In genomic region chr6:15247214-15247749, GRCh38 we compare ENCODE assay signal across 9 cellular contexts. TPM values are rescaled to one million over a fixed set of nuclear protein-coding genes. Genes with fewer than 3 reads are reported as not detected.
DNase-seq lines count a peak whose midpoint lies in the region; ATAC-seq, FAIRE-seq and TF ChIP-seq lines count a peak whose summit lies in the region.
"Had no signal": no experiment of that assay in that cellular context is flagged by ENCODE, and none has a peak within 500 bp of the region (broad histone marks: within the 10 kb centered on the region; RNA-seq: fewer than 3 reads in every experiment).

No MANE protein-coding gene starts in this region.

- TF ChIP-seq CTCF in SU-DHL-6 (IDR thresholded peaks at IDR 0.05; ENCODE audit: insufficient read depth, low read length, poor library complexity, severe bottlenecking) (no peak), fibroblast of the aortic adventitia (IDR thresholded peaks at IDR 0.05; ENCODE audit: insufficient read depth, low read length) (no peak)

- no peaks in the 10 kb centered on the region for H3K27me3 ChIP-seq in SU-DHL-6 (ENCODE audit: low read length)

- H3K4me2 ChIP-seq in SU-DHL-6 (ENCODE audit: low read depth, low read length, poor library complexity, severe bottlenecking): peak overlapping the region; percentile 87

- H3K9me3 ChIP-seq in SU-DHL-6 (ENCODE audit: insufficient read depth, low read length): no peaks in the 10 kb centered on the region

- no peaks in the 10 kb centered on the region for H3K9me2 ChIP-seq in SU-DHL-6 (replicated peaks; ENCODE audit: insufficient read depth, low read length)

- DNase-seq in GM19239 (ENCODE audit: insufficient read length, low spot score) (no peak), fibroblast of the aortic adventitia (ENCODE audit: low read depth) (no peak), skeletal muscle cell (ENCODE audit: low read depth) (no peak), NCI-H2081 treated with DMSO at 0.1 percent for 48 hours (lab: John Stamatoyannopoulos, UW) (no peak), COLO668 (lab: John Stamatoyannopoulos, UW; ENCODE audit: unreplicated experiment) (no peak)
- no peak for DNase-seq in stimulated activated CD4-positive, alpha-beta T cell treated with anti-CD3 and anti-CD28 coated beads, Interleukin-4, amount 100 ng/mL, for 1 hour

- no peaks in the 10 kb centered on the region for H3K79me2 ChIP-seq in SU-DHL-6 (ENCODE audit: insufficient read depth, low read length)

- no peaks in the 10 kb centered on the region for H3K36me3 ChIP-seq in SU-DHL-6 (ENCODE audit: low read length)

- no peaks in the 10 kb centered on the region for H4K20me1 ChIP-seq in SU-DHL-6 (ENCODE audit: low read depth, low read length)

- ATAC-seq in GM21367 (IDR thresholded peaks at IDR 0.05; ENCODE audit: unreplicated experiment): no peak

- H3K4me3 ChIP-seq in SU-DHL-6 (ENCODE audit: insufficient read depth, low read length, poor library complexity, severe bottlenecking) (peak overlapping the region; percentile 96), fibroblast of the aortic adventitia (ENCODE audit: low read depth, low read length) (peak overlapping the region; percentile 90), skeletal muscle cell (ENCODE audit: low read depth, low read length) (peak overlapping the region; percentile 78)

- H3K27ac ChIP-seq in SU-DHL-6 (ENCODE audit: low read depth, low read length): no peak overlapping the region

- peak; percentile 58 for FAIRE-seq in GM19239 (lab: Jason Lieb, UNC)
- FAIRE-seq: colon had no signal

- peak overlapping the region; percentile 68 for H3K9ac ChIP-seq in SU-DHL-6 (ENCODE audit: low read length)

- peak overlapping the region; percentile 89 for H2AFZ ChIP-seq in SU-DHL-6 (ENCODE audit: low read depth, low read length, severe bottlenecking)

- H3F3A ChIP-seq in SU-DHL-6 (ENCODE audit: insufficient read depth): peaks cover 25% of the 10 kb centered on the region

RNA-seq across cellular contexts. Expression of gene JARID2, which starts 1.4 kb away (rescaled TPM):
- total RNA-seq in fibroblast of the aortic adventitia (ENCODE audit: low replicate concordance): 2.9 and 8.3 TPM in 2 replicates
